2 cellular contexts compared by ENCODE assay signal in the genomic region with DNA sequence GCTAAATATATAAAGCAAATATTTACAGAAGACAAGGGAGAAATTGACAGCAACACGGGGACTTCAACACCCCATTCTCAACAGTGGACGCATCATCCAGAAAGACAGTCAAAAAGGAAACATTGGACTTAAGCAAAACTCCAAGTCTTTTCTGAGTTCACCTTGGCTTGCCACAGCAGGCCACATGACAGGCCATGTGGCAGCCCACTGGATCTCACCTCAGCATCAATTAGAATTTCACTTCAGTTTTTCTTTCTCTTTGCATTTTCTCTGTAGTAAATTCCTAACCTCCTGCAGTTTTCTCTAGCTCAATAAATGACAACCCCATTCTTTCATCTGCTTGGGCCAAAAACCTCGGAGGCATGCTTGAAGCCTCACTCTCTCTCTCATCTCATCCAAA.
TF ChIP-seq lines count a peak whose summit lies in the region.

No MANE protein-coding gene starts in this region.

TF ChIP-seq in GM12891, 5 proteins besides CTCF, POLR2A, EP300 and RAD21 (continued from another document):
- no peak for TF ChIP-seq POLR2AphosphoS5 (IDR thresholded peaks at IDR 0.05; ENCODE audit: low read depth, low read length)
- no peak for TF ChIP-seq POU2F2 (IDR thresholded peaks at IDR 0.05; ENCODE audit: low read depth, low read length)
- TF ChIP-seq TAF1 (IDR thresholded peaks at IDR 0.05; ENCODE audit: low read depth, low read length): no peak

TF ChIP-seq in K562, 482 proteins besides CTCF, POLR2A, EP300 and RAD21:
- TF ChIP-seq, protein P1, sequence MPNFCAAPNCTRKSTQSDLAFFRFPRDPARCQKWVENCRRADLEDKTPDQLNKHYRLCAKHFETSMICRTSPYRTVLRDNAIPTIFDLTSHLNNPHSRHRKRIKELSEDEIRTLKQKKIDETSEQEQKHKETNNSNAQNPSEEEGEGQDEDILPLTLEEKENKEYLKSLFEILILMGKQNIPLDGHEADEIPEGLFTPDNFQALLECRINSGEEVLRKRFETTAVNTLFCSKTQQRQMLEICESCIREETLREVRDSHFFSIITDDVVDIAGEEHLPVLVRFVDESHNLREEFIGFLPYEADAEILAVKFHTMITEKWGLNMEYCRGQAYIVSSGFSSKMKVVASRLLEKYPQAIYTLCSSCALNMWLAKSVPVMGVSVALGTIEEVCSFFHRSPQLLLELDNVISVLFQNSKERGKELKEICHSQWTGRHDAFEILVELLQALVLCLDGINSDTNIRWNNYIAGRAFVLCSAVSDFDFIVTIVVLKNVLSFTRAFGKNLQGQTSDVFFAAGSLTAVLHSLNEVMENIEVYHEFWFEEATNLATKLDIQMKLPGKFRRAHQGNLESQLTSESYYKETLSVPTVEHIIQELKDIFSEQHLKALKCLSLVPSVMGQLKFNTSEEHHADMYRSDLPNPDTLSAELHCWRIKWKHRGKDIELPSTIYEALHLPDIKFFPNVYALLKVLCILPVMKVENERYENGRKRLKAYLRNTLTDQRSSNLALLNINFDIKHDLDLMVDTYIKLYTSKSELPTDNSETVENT (CRISPR knock-in tag; IDR thresholded peaks at IDR 0.05): no peak
- TF ChIP-seq ETV5 (CRISPR knock-in tag; IDR thresholded peaks at IDR 0.05; ENCODE audit: low read depth) (no peak), GATAD2A (IDR thresholded peaks at IDR 0.05) (no peak), NCOA6 (IDR thresholded peaks at IDR 0.05) (no peak), ESRRB (CRISPR knock-in tag; IDR thresholded peaks at IDR 0.05; ENCODE audit: borderline replicate concordance) (no peak), ELF2 (CRISPR knock-in tag; IDR thresholded peaks at IDR 0.05) (no peak), MEIS2 (IDR thresholded peaks at IDR 0.05; ENCODE audit: partially characterized antibody) (no peak), ZBTB7A (IDR thresholded peaks at IDR 0.05; ENCODE audit: borderline replicate concordance, control insufficient read depth, low read depth, low read length) (no peak), MECOM (CRISPR knock-in tag; IDR thresholded peaks at IDR 0.05) (no peak), DACH1 (IDR thresholded peaks at IDR 0.05; ENCODE audit: partially characterized antibody) (no peak), SIN3A (IDR thresholded peaks at IDR 0.05; ENCODE audit: borderline replicate concordance in 2 of 2, control insufficient read depth in 1 of 2, low read depth in 2 of 2, low read length in 2 of 2) (no peak), L3MBTL2 (IDR thresholded peaks at IDR 0.05) (peak; percentile 29; the same call in 1 of the 2 replicates)
- TF ChIP-seq, protein P2, sequence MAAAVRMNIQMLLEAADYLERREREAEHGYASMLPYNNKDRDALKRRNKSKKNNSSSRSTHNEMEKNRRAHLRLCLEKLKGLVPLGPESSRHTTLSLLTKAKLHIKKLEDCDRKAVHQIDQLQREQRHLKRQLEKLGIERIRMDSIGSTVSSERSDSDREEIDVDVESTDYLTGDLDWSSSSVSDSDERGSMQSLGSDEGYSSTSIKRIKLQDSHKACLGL (CRISPR knock-in tag; IDR thresholded peaks at IDR 0.05; ENCODE audit: borderline replicate concordance, poor library complexity, severe bottlenecking): no peak
- TF ChIP-seq, protein P3, sequence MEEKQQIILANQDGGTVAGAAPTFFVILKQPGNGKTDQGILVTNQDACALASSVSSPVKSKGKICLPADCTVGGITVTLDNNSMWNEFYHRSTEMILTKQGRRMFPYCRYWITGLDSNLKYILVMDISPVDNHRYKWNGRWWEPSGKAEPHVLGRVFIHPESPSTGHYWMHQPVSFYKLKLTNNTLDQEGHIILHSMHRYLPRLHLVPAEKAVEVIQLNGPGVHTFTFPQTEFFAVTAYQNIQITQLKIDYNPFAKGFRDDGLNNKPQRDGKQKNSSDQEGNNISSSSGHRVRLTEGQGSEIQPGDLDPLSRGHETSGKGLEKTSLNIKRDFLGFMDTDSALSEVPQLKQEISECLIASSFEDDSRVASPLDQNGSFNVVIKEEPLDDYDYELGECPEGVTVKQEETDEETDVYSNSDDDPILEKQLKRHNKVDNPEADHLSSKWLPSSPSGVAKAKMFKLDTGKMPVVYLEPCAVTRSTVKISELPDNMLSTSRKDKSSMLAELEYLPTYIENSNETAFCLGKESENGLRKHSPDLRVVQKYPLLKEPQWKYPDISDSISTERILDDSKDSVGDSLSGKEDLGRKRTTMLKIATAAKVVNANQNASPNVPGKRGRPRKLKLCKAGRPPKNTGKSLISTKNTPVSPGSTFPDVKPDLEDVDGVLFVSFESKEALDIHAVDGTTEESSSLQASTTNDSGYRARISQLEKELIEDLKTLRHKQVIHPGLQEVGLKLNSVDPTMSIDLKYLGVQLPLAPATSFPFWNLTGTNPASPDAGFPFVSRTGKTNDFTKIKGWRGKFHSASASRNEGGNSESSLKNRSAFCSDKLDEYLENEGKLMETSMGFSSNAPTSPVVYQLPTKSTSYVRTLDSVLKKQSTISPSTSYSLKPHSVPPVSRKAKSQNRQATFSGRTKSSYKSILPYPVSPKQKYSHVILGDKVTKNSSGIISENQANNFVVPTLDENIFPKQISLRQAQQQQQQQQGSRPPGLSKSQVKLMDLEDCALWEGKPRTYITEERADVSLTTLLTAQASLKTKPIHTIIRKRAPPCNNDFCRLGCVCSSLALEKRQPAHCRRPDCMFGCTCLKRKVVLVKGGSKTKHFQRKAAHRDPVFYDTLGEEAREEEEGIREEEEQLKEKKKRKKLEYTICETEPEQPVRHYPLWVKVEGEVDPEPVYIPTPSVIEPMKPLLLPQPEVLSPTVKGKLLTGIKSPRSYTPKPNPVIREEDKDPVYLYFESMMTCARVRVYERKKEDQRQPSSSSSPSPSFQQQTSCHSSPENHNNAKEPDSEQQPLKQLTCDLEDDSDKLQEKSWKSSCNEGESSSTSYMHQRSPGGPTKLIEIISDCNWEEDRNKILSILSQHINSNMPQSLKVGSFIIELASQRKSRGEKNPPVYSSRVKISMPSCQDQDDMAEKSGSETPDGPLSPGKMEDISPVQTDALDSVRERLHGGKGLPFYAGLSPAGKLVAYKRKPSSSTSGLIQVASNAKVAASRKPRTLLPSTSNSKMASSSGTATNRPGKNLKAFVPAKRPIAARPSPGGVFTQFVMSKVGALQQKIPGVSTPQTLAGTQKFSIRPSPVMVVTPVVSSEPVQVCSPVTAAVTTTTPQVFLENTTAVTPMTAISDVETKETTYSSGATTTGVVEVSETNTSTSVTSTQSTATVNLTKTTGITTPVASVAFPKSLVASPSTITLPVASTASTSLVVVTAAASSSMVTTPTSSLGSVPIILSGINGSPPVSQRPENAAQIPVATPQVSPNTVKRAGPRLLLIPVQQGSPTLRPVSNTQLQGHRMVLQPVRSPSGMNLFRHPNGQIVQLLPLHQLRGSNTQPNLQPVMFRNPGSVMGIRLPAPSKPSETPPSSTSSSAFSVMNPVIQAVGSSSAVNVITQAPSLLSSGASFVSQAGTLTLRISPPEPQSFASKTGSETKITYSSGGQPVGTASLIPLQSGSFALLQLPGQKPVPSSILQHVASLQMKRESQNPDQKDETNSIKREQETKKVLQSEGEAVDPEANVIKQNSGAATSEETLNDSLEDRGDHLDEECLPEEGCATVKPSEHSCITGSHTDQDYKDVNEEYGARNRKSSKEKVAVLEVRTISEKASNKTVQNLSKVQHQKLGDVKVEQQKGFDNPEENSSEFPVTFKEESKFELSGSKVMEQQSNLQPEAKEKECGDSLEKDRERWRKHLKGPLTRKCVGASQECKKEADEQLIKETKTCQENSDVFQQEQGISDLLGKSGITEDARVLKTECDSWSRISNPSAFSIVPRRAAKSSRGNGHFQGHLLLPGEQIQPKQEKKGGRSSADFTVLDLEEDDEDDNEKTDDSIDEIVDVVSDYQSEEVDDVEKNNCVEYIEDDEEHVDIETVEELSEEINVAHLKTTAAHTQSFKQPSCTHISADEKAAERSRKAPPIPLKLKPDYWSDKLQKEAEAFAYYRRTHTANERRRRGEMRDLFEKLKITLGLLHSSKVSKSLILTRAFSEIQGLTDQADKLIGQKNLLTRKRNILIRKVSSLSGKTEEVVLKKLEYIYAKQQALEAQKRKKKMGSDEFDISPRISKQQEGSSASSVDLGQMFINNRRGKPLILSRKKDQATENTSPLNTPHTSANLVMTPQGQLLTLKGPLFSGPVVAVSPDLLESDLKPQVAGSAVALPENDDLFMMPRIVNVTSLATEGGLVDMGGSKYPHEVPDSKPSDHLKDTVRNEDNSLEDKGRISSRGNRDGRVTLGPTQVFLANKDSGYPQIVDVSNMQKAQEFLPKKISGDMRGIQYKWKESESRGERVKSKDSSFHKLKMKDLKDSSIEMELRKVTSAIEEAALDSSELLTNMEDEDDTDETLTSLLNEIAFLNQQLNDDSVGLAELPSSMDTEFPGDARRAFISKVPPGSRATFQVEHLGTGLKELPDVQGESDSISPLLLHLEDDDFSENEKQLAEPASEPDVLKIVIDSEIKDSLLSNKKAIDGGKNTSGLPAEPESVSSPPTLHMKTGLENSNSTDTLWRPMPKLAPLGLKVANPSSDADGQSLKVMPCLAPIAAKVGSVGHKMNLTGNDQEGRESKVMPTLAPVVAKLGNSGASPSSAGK (IDR thresholded peaks at IDR 0.05): peak; percentile 45
- TF ChIP-seq, protein P4, sequence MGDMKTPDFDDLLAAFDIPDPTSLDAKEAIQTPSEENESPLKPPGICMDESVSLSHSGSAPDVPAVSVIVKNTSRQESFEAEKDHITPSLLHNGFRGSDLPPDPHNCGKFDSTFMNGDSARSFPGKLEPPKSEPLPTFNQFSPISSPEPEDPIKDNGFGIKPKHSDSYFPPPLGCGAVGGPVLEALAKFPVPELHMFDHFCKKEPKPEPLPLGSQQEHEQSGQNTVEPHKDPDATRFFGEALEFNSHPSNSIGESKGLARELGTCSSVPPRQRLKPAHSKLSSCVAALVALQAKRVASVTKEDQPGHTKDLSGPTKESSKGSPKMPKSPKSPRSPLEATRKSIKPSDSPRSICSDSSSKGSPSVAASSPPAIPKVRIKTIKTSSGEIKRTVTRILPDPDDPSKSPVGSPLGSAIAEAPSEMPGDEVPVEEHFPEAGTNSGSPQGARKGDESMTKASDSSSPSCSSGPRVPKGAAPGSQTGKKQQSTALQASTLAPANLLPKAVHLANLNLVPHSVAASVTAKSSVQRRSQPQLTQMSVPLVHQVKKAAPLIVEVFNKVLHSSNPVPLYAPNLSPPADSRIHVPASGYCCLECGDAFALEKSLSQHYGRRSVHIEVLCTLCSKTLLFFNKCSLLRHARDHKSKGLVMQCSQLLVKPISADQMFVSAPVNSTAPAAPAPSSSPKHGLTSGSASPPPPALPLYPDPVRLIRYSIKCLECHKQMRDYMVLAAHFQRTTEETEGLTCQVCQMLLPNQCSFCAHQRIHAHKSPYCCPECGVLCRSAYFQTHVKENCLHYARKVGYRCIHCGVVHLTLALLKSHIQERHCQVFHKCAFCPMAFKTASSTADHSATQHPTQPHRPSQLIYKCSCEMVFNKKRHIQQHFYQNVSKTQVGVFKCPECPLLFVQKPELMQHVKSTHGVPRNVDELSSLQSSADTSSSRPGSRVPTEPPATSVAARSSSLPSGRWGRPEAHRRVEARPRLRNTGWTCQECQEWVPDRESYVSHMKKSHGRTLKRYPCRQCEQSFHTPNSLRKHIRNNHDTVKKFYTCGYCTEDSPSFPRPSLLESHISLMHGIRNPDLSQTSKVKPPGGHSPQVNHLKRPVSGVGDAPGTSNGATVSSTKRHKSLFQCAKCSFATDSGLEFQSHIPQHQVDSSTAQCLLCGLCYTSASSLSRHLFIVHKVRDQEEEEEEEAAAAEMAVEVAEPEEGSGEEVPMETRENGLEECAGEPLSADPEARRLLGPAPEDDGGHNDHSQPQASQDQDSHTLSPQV (IDR thresholded peaks at IDR 0.05): peak; percentile 61; the same call in 1 of the 2 replicates
- TF ChIP-seq, protein P5, sequence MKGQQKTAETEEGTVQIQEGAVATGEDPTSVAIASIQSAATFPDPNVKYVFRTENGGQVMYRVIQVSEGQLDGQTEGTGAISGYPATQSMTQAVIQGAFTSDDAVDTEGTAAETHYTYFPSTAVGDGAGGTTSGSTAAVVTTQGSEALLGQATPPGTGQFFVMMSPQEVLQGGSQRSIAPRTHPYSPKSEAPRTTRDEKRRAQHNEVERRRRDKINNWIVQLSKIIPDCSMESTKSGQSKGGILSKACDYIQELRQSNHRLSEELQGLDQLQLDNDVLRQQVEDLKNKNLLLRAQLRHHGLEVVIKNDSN (CRISPR knock-in tag; IDR thresholded peaks at IDR 0.05): no peak
